ENCODE assay signal across 15 cellular contexts in genomic region chr1:225435487-225435886, GRCh38. TPM values are rescaled to one million over a fixed set of nuclear protein-coding genes. Genes with fewer than 3 reads are reported as not detected.
DNase-seq lines count a peak whose midpoint lies in the region; ATAC-seq and TF ChIP-seq lines count a peak whose summit lies in the region.
"Had no signal": no experiment of that assay in that cellular context is flagged by ENCODE, and none has a peak within 500 bp of the region (broad histone marks: within the 10 kb centered on the region; RNA-seq: fewer than 3 reads in every experiment).

No MANE protein-coding gene starts in this region.

- H3K4me1 ChIP-seq in DOHH2 (ENCODE audit: control insufficient read depth, low read length) (peaks cover 30% of the 10 kb centered on the region), OCI-LY7 (ENCODE audit: insufficient read depth, low read length, poor library complexity, severe bottlenecking) (peaks cover 67% of the 10 kb centered on the region), SK-N-SH (ENCODE audit: control insufficient read depth in 1 of 2, insufficient read depth in 2 of 2, low read depth in 1 of 2, low read length in 1 of 2) (peaks cover 0 to 7% of the 10 kb centered on the region in 2 experiments; a peak in 1 of 4 replicates)

- no peak overlapping the region for H3K4me3 Mint-ChIP-seq in activated CD8-positive, alpha-beta memory T cell treated with anti-CD3 and anti-CD28 coated beads, Interleukin-2, amount 10 ng/mL, durations not matched to agents 7 days and 5 days
- H3K4me3 Mint-ChIP-seq: activated naive CD4-positive, alpha-beta T cell treated with anti-CD3 and anti-CD28 coated beads, Interleukin-2, amount 10 ng/mL, durations not matched to agents 7 days and 5 days had no signal

- no peaks in the 10 kb centered on the region for H3K9me3 Mint-ChIP-seq in activated CD8-positive, alpha-beta memory T cell treated with anti-CD3 and anti-CD28 coated beads, Interleukin-2, amount 10 ng/mL, durations not matched to agents 7 days and 5 days (ENCODE audit: low read depth)

- H3K9me3 ChIP-seq in DOHH2 (ENCODE audit: control insufficient read depth, insufficient read depth, low read length) (peaks cover 4% of the 10 kb centered on the region; the same call in 1 of the 2 replicates), OCI-LY7 (ENCODE audit: low read length) (peaks cover 2% of the 10 kb centered on the region; the same call in 1 of the 2 replicates), SK-N-SH (no peaks in the 10 kb centered on the region)
- H3K9me3 ChIP-seq: gastroesophageal sphincter had no signal

- no peaks in the 10 kb centered on the region for H3K36me3 Mint-ChIP-seq in activated CD8-positive, alpha-beta memory T cell treated with anti-CD3 and anti-CD28 coated beads, Interleukin-2, amount 10 ng/mL, durations not matched to agents 7 days and 5 days
- H3K36me3 Mint-ChIP-seq: activated naive CD4-positive, alpha-beta T cell treated with anti-CD3 and anti-CD28 coated beads, Interleukin-2, amount 10 ng/mL, durations not matched to agents 7 days and 5 days had no signal

- H3F3A ChIP-seq in DOHH2 (ENCODE audit: control insufficient read depth, insufficient read depth) (peaks cover 6% of the 10 kb centered on the region; the same call in 1 of the 2 replicates), SK-N-SH (replicated peaks; ENCODE audit: insufficient read depth) (no peaks in the 10 kb centered on the region)

- H3K36me3 ChIP-seq in DOHH2 (ENCODE audit: control insufficient read depth, low read length) (peaks cover 6% of the 10 kb centered on the region; the same call in 1 of the 2 replicates), OCI-LY7 (ENCODE audit: insufficient read depth, low read length) (no peaks in the 10 kb centered on the region; the same call in 1 of the 2 replicates), SK-N-SH (replicated peaks in 1 of 2; ENCODE audit: control insufficient read depth in 1 of 2, insufficient read depth in 2 of 2, low read length in 1 of 2) (no peaks in the 10 kb centered on the region)
- H3K36me3 ChIP-seq: gastroesophageal sphincter had no signal

- TF ChIP-seq RAD21 in SK-N-SH (IDR thresholded peaks at IDR 0.05; ENCODE audit: low read length): no peak

- no peak overlapping the region for H3K9ac ChIP-seq in SK-N-SH

- H3K79me2 ChIP-seq in DOHH2 (ENCODE audit: control insufficient read depth, low read length) (no peaks in the 10 kb centered on the region), OCI-LY7 (ENCODE audit: insufficient read depth, low read depth, low read length) (no peaks in the 10 kb centered on the region), SK-N-SH (ENCODE audit: insufficient read depth) (no peaks in the 10 kb centered on the region)

- H3K27me3 Mint-ChIP-seq in activated CD8-positive, alpha-beta memory T cell treated with anti-CD3 and anti-CD28 coated beads, Interleukin-2, amount 10 ng/mL, durations not matched to agents 7 days and 5 days: peaks cover 5% of the 10 kb centered on the region

- peak overlapping the region; percentile 18 for H3K4me3 ChIP-seq in DOHH2 (ENCODE audit: low read length)
- H3K4me3 ChIP-seq in OCI-LY7 (ENCODE audit: low read depth, low read length, poor library complexity, severe bottlenecking): peak overlapping the region; percentile 54
- no peak overlapping the region for H3K4me3 ChIP-seq in SK-N-SH (ENCODE audit: low read depth in 2 of 2, low read length in 1 of 2)
- H3K4me3 ChIP-seq: gastroesophageal sphincter had no signal

- peak overlapping the region; percentile 27 for H3K27ac ChIP-seq in DOHH2 (ENCODE audit: low read depth, low read length)
- H3K27ac ChIP-seq in OCI-LY7 (ENCODE audit: low read depth, low read length, poor library complexity, severe bottlenecking): peak overlapping the region; percentile 94
- no peak overlapping the region for H3K27ac ChIP-seq in SK-N-SH (ENCODE audit: low read depth in 2 of 2, low read length in 1 of 2)
- H3K27ac ChIP-seq: gastroesophageal sphincter had no signal

- H3K27me3 ChIP-seq in DOHH2 (ENCODE audit: control insufficient read depth, low read length): no peaks in the 10 kb centered on the region
- no peaks in the 10 kb centered on the region for H3K27me3 ChIP-seq in SK-N-SH (ENCODE audit: insufficient read depth)
- H3K27me3 ChIP-seq: gastroesophageal sphincter had no signal

- WGBS in SK-N-SH (ENCODE audit: low lambda C conversion rate): 93% methylated on average over 1 of the region's 1 CpG

- BruUV-seq in OCI-LY7 (replicated peaks; lab: Mats Ljungman, UMichigan): TSS peak; percentile 87

- ATAC-seq in GM19438 (IDR thresholded peaks at IDR 0.05; ENCODE audit: low read depth, unreplicated experiment) (peak; percentile 23), HG02798 (IDR thresholded peaks at IDR 0.05; ENCODE audit: poor library complexity, unreplicated experiment) (peak; percentile 10)
- ATAC-seq in activated CD8-positive, alpha-beta memory T cell treated with anti-CD3 and anti-CD28 coated beads, Interleukin-2, amount 10 ng/mL, durations not matched to agents 7 days and 5 days: no peak
- ATAC-seq: gastroesophageal sphincter had no signal

- no peak overlapping the region for H3K27ac Mint-ChIP-seq in activated CD8-positive, alpha-beta memory T cell treated with anti-CD3 and anti-CD28 coated beads, Interleukin-2, amount 10 ng/mL, durations not matched to agents 7 days and 5 days
- H3K27ac Mint-ChIP-seq: activated naive CD4-positive, alpha-beta T cell treated with anti-CD3 and anti-CD28 coated beads, Interleukin-2, amount 10 ng/mL, durations not matched to agents 7 days and 5 days had no signal

- H3K4me2 ChIP-seq in DOHH2 (ENCODE audit: low read length): peak overlapping the region; percentile 55
- peak overlapping the region; percentile 74 for H3K4me2 ChIP-seq in OCI-LY7 (ENCODE audit: low read length)
- no peak overlapping the region for H3K4me2 ChIP-seq in SK-N-SH

- H3K4me1 Mint-ChIP-seq in activated CD8-positive, alpha-beta memory T cell treated with anti-CD3 and anti-CD28 coated beads, Interleukin-2, amount 10 ng/mL, durations not matched to agents 7 days and 5 days: peaks cover 3% of the 10 kb centered on the region

- H3K9me2 ChIP-seq in DOHH2 (replicated peaks; ENCODE audit: control insufficient read depth, low read length): no peaks in the 10 kb centered on the region
- no peaks in the 10 kb centered on the region for H3K9me2 ChIP-seq in OCI-LY7 (ENCODE audit: insufficient read depth, low read length)
- H3K9me2 ChIP-seq in SK-N-SH: no peaks in the 10 kb centered on the region

- H2AFZ ChIP-seq in OCI-LY7 (ENCODE audit: low read length) (peak overlapping the region; percentile 22; the same call in 1 of the 2 replicates), SK-N-SH (ENCODE audit: low read depth) (no peak overlapping the region)

- CTCF ChIA-PET in OCI-LY7 (lab: Charles Lee; ENCODE audit: unreplicated experiment) (no interaction called here), SK-N-SH (lab: Yijun Ruan, JAX) (no interaction called here)
- CTCF ChIA-PET in activated CD8-positive, alpha-beta memory T cell treated with anti-CD3 and anti-CD28 coated beads, Interleukin-2, amount 10 ng/mL, durations not matched to agents 7 days and 5 days (lab: Charles Lee): no interaction called here

- intact Hi-C loops in OCI-LY7 (cut with micrococcal nuclease; ENCODE audit: unreplicated experiment): no loop called here

- H4K20me1 ChIP-seq in DOHH2 (ENCODE audit: control insufficient read depth, insufficient read depth, low read depth, low read length) (no peaks in the 10 kb centered on the region), OCI-LY7 (ENCODE audit: insufficient read depth, low read length) (no peaks in the 10 kb centered on the region), SK-N-SH (ENCODE audit: insufficient read depth) (no peaks in the 10 kb centered on the region)

- DNase-seq in OCI-LY7 (ENCODE audit: low spot score) (peak; percentile 32), SK-N-SH (no peak), NCI-H1694 (lab: John Stamatoyannopoulos, UW) (no peak)
- no peak for DNase-seq in activated CD8-positive, alpha-beta memory T cell treated with anti-CD3 and anti-CD28 coated beads, Interleukin-2, amount 10 ng/mL, durations not matched to agents 7 days and 5 days
- no peak for DNase-seq in activated T-cell treated with anti-CD3 and anti-CD28 coated beads, Interleukin-2, amount 50 U/mL, for 1 hour
- DNase-seq: activated CD4-positive, alpha-beta T cell treated with anti-CD3 and anti-CD28 coated beads, Interleukin-2, amount 50 U/mL, for 48 hours; activated naive CD4-positive, alpha-beta T cell treated with anti-CD3 and anti-CD28 coated beads, Interleukin-2, amount 10 ng/mL, durations not matched to agents 7 days and 5 days; NCI-H1048; NCI-H510A; RPMI8226; stimulated activated naive CD4-positive, alpha-beta T cell had no signal

- TF ChIP-seq CTCF in DOHH2 (IDR thresholded peaks at IDR 0.05; ENCODE audit: low read depth, low read length, poor library complexity, severe bottlenecking) (no peak), OCI-LY7 (conservative IDR thresholded peaks at IDR 0.05; ENCODE audit: low read length) (no peak), SK-N-SH (IDR thresholded peaks at IDR 0.05) (no peak)

- no peak for TF ChIP-seq EP300 in SK-N-SH (IDR thresholded peaks at IDR 0.05; ENCODE audit: borderline replicate concordance in 1 of 2, low read depth in 1 of 2, low read length in 1 of 2)

- POLR2A ChIA-PET in OCI-LY7 (lab: Charles Lee): interaction anchor here (1.0 kb wide), 1 partner anchor 9 kb away, joined by 7 read pairs; no protein-coding TSS in a partner anchor
- POLR2A ChIA-PET in SK-N-SH (lab: Yijun Ruan, JAX): no interaction called here

TF ChIP-seq in SK-N-SH, 30 proteins besides CTCF, POLR2A, EP300 and RAD21 (continues in another document):
- TF ChIP-seq USF2 (IDR thresholded peaks at IDR 0.05; ENCODE audit: borderline replicate concordance, low read depth, low read length) (no peak), MAX (IDR thresholded peaks at IDR 0.05; ENCODE audit: low read depth) (no peak), SMC3 (IDR thresholded peaks at IDR 0.05; ENCODE audit: low read depth, low read length) (no peak), JUND (IDR thresholded peaks at IDR 0.05) (no peak), RFX5 (IDR thresholded peaks at IDR 0.05; ENCODE audit: low read length) (no peak)

RNA-seq across cellular contexts. Expression of gene LBR, which starts 7.6 kb away (rescaled TPM):
- total RNA-seq in OCI-LY7 (2014; rRNA removed; shearing (Covaris generic)): 110 and 117 TPM in 2 replicates
- total RNA-seq in OCI-LY7 (2022): 288 and 297 TPM in 2 replicates
- polyA plus RNA-seq in SK-N-SH (2012; rRNA removed): 10.6 and 11.7 TPM in 2 replicates
- polyA plus RNA-seq in SK-N-SH (2012; cell fraction: cytosol; rRNA removed): 10.0 and 10.7 TPM in 2 replicates
- 19.0 and 22.4 TPM in 2 replicates for polyA plus RNA-seq in SK-N-SH (2012; cell fraction: nucleus; rRNA removed)
- 100 to 1,000 TPM; 213 to 226 TPM for total RNA-seq in activated CD8-positive, alpha-beta memory T cell treated with anti-CD3 and anti-CD28 coated beads, Interleukin-2, amount 10 ng/mL, durations not matched to agents 7 days and 5 days

Comparison
In these comparisons a context has a peak if more than half of its experiments do, and no peak if none do; other contexts are left out.
1. H3K27ac ChIP-seq: peak in DOHH2 (single experiment) and OCI-LY7 (single experiment); none in SK-N-SH (0 of 2).
2. H3K4me3 ChIP-seq: peak in DOHH2 (single experiment) and OCI-LY7 (single experiment); none in SK-N-SH (0 of 2).